ENCODE assay signal across 20 cellular contexts in genomic region chr22:50074056-50074455, GRCh38. TPM values are rescaled to one million over a fixed set of nuclear protein-coding genes. Genes with fewer than 3 reads are reported as not detected.
"Had no signal": no experiment of that assay in that cellular context is flagged by ENCODE, and none has a peak within 500 bp of the region (broad histone marks: within the 10 kb centered on the region; RNA-seq: fewer than 3 reads in every experiment).

No MANE protein-coding gene starts in this region.

- H3K27ac ChIP-seq: epithelial cell of prostate, gastroesophageal sphincter, tibial artery, vagina had no signal

- H3K27me3 Mint-ChIP-seq: activated CD8-positive, alpha-beta T cell treated with anti-CD3 and anti-CD28 coated beads for 36 hours had no signal

- H3K9me3 Mint-ChIP-seq: activated CD8-positive, alpha-beta T cell treated with anti-CD3 and anti-CD28 coated beads for 36 hours; activated naive CD4-positive, alpha-beta T cell treated with anti-CD3 and anti-CD28 coated beads, Interleukin-2, amount 50 U/mL, for 72 hours; nephron progenitor cell; stimulated activated memory B cell treated with anti-CD40 and anti-IgM and Interleukin-4, amounts not matched to agents 10 μg/mL and 1 μg/mL and 100 μg/mL, for 72 hours had no signal

- H3K4me1 ChIP-seq: gastroesophageal sphincter, pancreas, tibial artery, vagina had no signal

- H3K27ac Mint-ChIP-seq: activated CD8-positive, alpha-beta T cell treated with anti-CD3 and anti-CD28 coated beads for 36 hours; activated naive CD4-positive, alpha-beta T cell treated with anti-CD3 and anti-CD28 coated beads, Interleukin-2, amount 50 U/mL, for 72 hours; nephron progenitor cell; stimulated activated memory B cell treated with anti-CD40 and anti-IgM and Interleukin-4, amounts not matched to agents 10 μg/mL and 1 μg/mL and 100 μg/mL, for 72 hours; T-helper 17 cell had no signal

- H3K36me3 ChIP-seq: gastroesophageal sphincter, pancreas, tibial artery, vagina had no signal

- H3K9me3 ChIP-seq: gastroesophageal sphincter, pancreas, tibial artery, vagina had no signal

- DNase-seq: activated CD4-positive, alpha-beta T cell treated with anti-CD3 and anti-CD28 coated beads for 4 hours; activated CD8-positive, alpha-beta T cell treated with anti-CD3 and anti-CD28 coated beads for 36 hours; activated effector memory CD4-positive, alpha-beta T cell treated with anti-CD3 and anti-CD28 coated beads, Interleukin-2, amount 50 U/mL, for 16 hours; activated T-cell treated with anti-CD3 and anti-CD28 coated beads, Interleukin-2, amount 50 U/mL, for 48 hours; cortex of kidney; effector CD8-positive, alpha-beta T cell; left ventricle myocardium superior; nephron progenitor cell; stimulated activated CD4-positive, alpha-beta T cell treated with anti-CD3 and anti-CD28 coated beads, Interleukin-12 subunit alpha, Interleukin-12 subunit beta, amount 100 ng/mL, for 4 hours; stimulated activated CD4-positive, alpha-beta T cell treated with anti-CD3 and anti-CD28 coated beads, Interleukin-2, amount 100 ng/mL, for 24 hours; T-helper 17 cell had no signal

- H3K27me3 ChIP-seq: pancreas, vagina had no signal

- H3K4me3 ChIP-seq: gastroesophageal sphincter, pancreas, tibial artery, vagina had no signal

- H3K36me3 Mint-ChIP-seq: activated naive CD4-positive, alpha-beta T cell treated with anti-CD3 and anti-CD28 coated beads, Interleukin-2, amount 50 U/mL, for 72 hours; stimulated activated memory B cell treated with anti-CD40 and anti-IgM and Interleukin-4, amounts not matched to agents 10 μg/mL and 1 μg/mL and 100 μg/mL, for 72 hours had no signal

- ATAC-seq: activated CD8-positive, alpha-beta T cell treated with anti-CD3 and anti-CD28 coated beads for 36 hours; activated naive CD4-positive, alpha-beta T cell treated with anti-CD3 and anti-CD28 coated beads, Interleukin-2, amount 50 U/mL, for 72 hours; gastroesophageal sphincter; left ventricle myocardium superior; stimulated activated memory B cell treated with anti-CD40 and anti-IgM and Interleukin-4, amounts not matched to agents 10 μg/mL and 1 μg/mL and 100 μg/mL, for 72 hours; T-helper 17 cell had no signal

- H3K4me3 Mint-ChIP-seq: activated CD8-positive, alpha-beta T cell treated with anti-CD3 and anti-CD28 coated beads for 36 hours; nephron progenitor cell; stimulated activated memory B cell treated with anti-CD40 and anti-IgM and Interleukin-4, amounts not matched to agents 10 μg/mL and 1 μg/mL and 100 μg/mL, for 72 hours; T-helper 17 cell had no signal

RNA-seq across cellular contexts. Expression of gene MLC1, which starts 11.2 kb away (rescaled TPM):
- polyA plus RNA-seq: keratinocyte had no signal

RNA-seq across cellular contexts. Expression of gene MOV10L1, which starts 15.8 kb away (rescaled TPM):
- total RNA-seq: activated naive CD4-positive, alpha-beta T cell treated with anti-CD3 and anti-CD28 coated beads, Interleukin-2, amount 50 U/mL, for 72 hours; T-helper 17 cell had no signal
- polyA plus RNA-seq: keratinocyte had no signal

RNA-seq across cellular contexts. Expression of gene TTLL8, which starts 16.0 kb away (rescaled TPM):
- total RNA-seq: activated CD8-positive, alpha-beta T cell treated with anti-CD3 and anti-CD28 coated beads for 36 hours; activated naive CD4-positive, alpha-beta T cell treated with anti-CD3 and anti-CD28 coated beads, Interleukin-2, amount 50 U/mL, for 72 hours; gastroesophageal sphincter; left ventricle myocardium superior; mesenteric fat pad; pancreas; T-helper 17 cell; vagina had no signal
- polyA plus RNA-seq: keratinocyte, pancreas had no signal
